12 cellular contexts compared by ENCODE assay signal in genomic region chr16:89364603-89365002, GRCh38.
DNase-seq lines count a peak whose midpoint lies in the region; ATAC-seq and TF ChIP-seq lines count a peak whose summit lies in the region.
"Had no signal": no experiment of that assay in that cellular context is flagged by ENCODE, and none has a peak within 500 bp of the region (broad histone marks: within the 10 kb centered on the region; RNA-seq: fewer than 3 reads in every experiment).

No MANE protein-coding gene starts in this region.

- ATAC-seq in left lobe of liver, result peak; percentile 82
- ATAC-seq in GM18861 (IDR thresholded peaks at IDR 0.05; ENCODE audit: unreplicated experiment), result no peak

- DNase-seq in amniotic epithelial cell (ENCODE audit: low read depth) (peak; percentile 68), left lobe of liver (ENCODE audit: low spot score) (peak; percentile 64), A172 (ENCODE audit: low spot score) (no peak), NCI-H146 (lab: John Stamatoyannopoulos, UW) (no peak), SJCRH30 (no peak)
- DNase-seq: aorta, DMS153, NCI-H446 treated with DMSO at 0.1 percent for 48 hours, WERI-Rb-1 had no signal

- H3K4me1 ChIP-seq in BLaER1 (peaks cover 100% of the 10 kb centered on the region), HEK293 (ENCODE audit: control insufficient read depth, insufficient read depth, low read length) (peaks cover 42% of the 10 kb centered on the region), SJCRH30 (peaks cover 46% of the 10 kb centered on the region)

- no peak overlapping the region for H3K27ac ChIP-seq in BLaER1
- H3K27ac ChIP-seq in HEK293 (ENCODE audit: extremely low read depth, low read depth, low read length), result no peak overlapping the region
- H3K27ac ChIP-seq in SJCRH30, result no peak overlapping the region
- H3K27ac ChIP-seq: WERI-Rb-1 had no signal

- H3K36me3 ChIP-seq in BLaER1 (peaks cover 22% of the 10 kb centered on the region), HEK293 (ENCODE audit: control insufficient read depth in 2 of 2, insufficient read depth in 1 of 2, low read length in 2 of 2) (peaks cover 0 to 2% of the 10 kb centered on the region in 2 experiments; a peak in 1 of 3 replicates), SJCRH30 (peaks cover 15% of the 10 kb centered on the region)
- H3K36me3 ChIP-seq: WERI-Rb-1 had no signal

- H3K9ac ChIP-seq in BLaER1, result 0 out of 2 replicates have a peak overlapping the region, but pooled peaks have one; percentile 45

- H3K27me3 ChIP-seq in BLaER1 (no peaks in the 10 kb centered on the region), SJCRH30 (no peaks in the 10 kb centered on the region)

- H3K9me3 ChIP-seq in BLaER1 (no peaks in the 10 kb centered on the region), HEK293 (ENCODE audit: control insufficient read depth, insufficient read depth, low read depth, low read length) (no peaks in the 10 kb centered on the region), SJCRH30 (replicated peaks) (no peaks in the 10 kb centered on the region)

- no peak overlapping the region for H3K4me3 ChIP-seq in BLaER1
- no peak overlapping the region for H3K4me3 ChIP-seq in HEK293 (ENCODE audit: low read depth, low read length)
- H3K4me3 ChIP-seq in SJCRH30, result no peak overlapping the region

- H3K4me2 ChIP-seq in BLaER1, result peak overlapping the region; percentile 85

- CTCF ChIA-PET in HEK293 (lab: Yijun Ruan, JAX), result no interaction called here

- POLR2A ChIA-PET in HEK293 (lab: Yijun Ruan, JAX), result no interaction called here

- H4K20me1 ChIP-seq in BLaER1, result peaks cover 100% of the 10 kb centered on the region

- TF ChIP-seq CTCF in HEK293 (tag by site-specific recombination; IDR thresholded peaks at IDR 0.05), result no peak

TF ChIP-seq in HEK293, 187 proteins besides CTCF, POLR2A, EP300 and RAD21:
- TF ChIP-seq ZNF776 (tag by site-specific recombination; IDR thresholded peaks at IDR 0.05; ENCODE audit: borderline replicate concordance), result no peak
- peak; percentile 88 for TF ChIP-seq ZNF449 (tag by site-specific recombination; IDR thresholded peaks at IDR 0.05)
- no peak for TF ChIP-seq ZSCAN18 (tag by site-specific recombination; IDR thresholded peaks at IDR 0.05)
- no peak for TF ChIP-seq REST (tag by site-specific recombination; IDR thresholded peaks at IDR 0.05)
- TF ChIP-seq ZNF341 (tag by site-specific recombination; IDR thresholded peaks at IDR 0.05; ENCODE audit: low read depth), result 0 out of 2 replicates have a peak, but pooled peaks have one; percentile 17
- peak; percentile 11; the same call in 1 of the 2 replicates for TF ChIP-seq FEZF1 (tag by site-specific recombination; IDR thresholded peaks at IDR 0.05)

Comparison
In these comparisons a context has a peak if more than half of its experiments do, and no peak if none do; other contexts are left out.
1. DNase-seq: peak in amniotic epithelial cell (single experiment) and left lobe of liver (single experiment); none in A172 (single experiment), NCI-H146 (single experiment) and SJCRH30 (0 of 2).